8 cellular contexts compared by ENCODE assay signal in the genomic region with DNA sequence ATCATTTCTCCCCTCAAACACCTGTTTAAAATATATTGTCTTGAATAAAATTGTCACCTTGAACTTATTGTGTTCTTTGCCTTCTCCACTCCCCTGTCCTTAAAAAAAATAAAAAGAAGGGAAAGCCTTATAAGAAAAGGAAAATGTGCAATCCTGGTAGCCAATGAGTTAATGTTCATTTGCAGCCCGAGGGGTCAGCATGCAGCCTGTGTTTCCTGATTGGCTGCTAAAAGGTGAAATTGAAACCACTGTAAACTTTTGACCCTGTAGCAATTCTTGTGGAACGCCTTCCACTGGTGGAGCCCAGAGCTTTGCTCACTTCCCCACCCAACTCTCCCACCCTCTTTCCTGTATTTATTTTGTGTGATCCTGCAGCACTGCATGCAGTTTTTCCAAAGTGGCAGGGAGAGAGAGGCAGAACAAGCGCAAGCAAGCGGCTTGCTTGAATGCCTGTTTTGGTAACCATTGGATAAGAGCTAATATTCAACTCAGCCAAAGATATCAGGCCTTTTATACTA.
DNase-seq lines count a peak whose midpoint lies in the region; ATAC-seq and TF ChIP-seq lines count a peak whose summit lies in the region.

No MANE protein-coding gene starts in this region.

- ATAC-seq in GM18907 (IDR thresholded peaks at IDR 0.05; ENCODE audit: unreplicated experiment), result peak; percentile 68

- H3K27ac Mint-ChIP-seq in chondrocyte (ENCODE audit: unreplicated experiment), result peak overlapping the region; percentile 47

- TF ChIP-seq CTCF in BJ (IDR thresholded peaks at IDR 0.05; ENCODE audit: insufficient read depth, low read depth, low read length) (0 out of 2 replicates have a peak, but pooled peaks have one; percentile 6), chondrocyte (IDR thresholded peaks at IDR 0.05) (no peak)

- peaks cover 2% of the 10 kb centered on the region for H3K36me3 Mint-ChIP-seq in chondrocyte (ENCODE audit: low read depth)

- peaks cover 4% of the 10 kb centered on the region for H3K9me3 Mint-ChIP-seq in chondrocyte (ENCODE audit: low read depth)

- DNase-seq in BJ (ENCODE audit: low read depth), result peak; percentile 58
- DNase-seq in KBM-7, result peak; percentile 60
- peak; percentile 25 for DNase-seq in RKO (ENCODE audit: low spot score)
- no peak for DNase-seq in chondrocyte (ENCODE audit: low spot score)
- peak; percentile 97 for DNase-seq in left kidney (ENCODE audit: low read depth, low spot score)
- peak; percentile 79 for DNase-seq in stromal cell of bone marrow (ENCODE audit: low read depth)
- DNase-seq in activated CD4-positive, alpha-beta T cell treated with anti-CD3 and anti-CD28 coated beads for 48 hours, result no peak

- no peak overlapping the region for H3K4me3 ChIP-seq in BJ (ENCODE audit: low read depth, low read length)

- CTCF ChIA-PET in BJ (lab: Yijun Ruan, JAX), result interaction anchor here (0.6 to 1.4 kb wide), 4 partner anchors 9 to 192 kb away, joined by 3 to 4 read pairs (median 4); no protein-coding TSS in a partner anchor

- no peaks in the 10 kb centered on the region for H3K27me3 Mint-ChIP-seq in chondrocyte (ENCODE audit: low read depth)

- no peaks in the 10 kb centered on the region for H3K27me3 ChIP-seq in BJ (ENCODE audit: control insufficient read depth, insufficient read depth, low read length)

- in situ Hi-C loops in KBM-7 (cut with MboI; ENCODE audit: low pct_unique_long_range_greater_than_20kb, low sequenced_read_pairs), result no loop called here

- H3K36me3 ChIP-seq in BJ (ENCODE audit: control insufficient read depth, insufficient read depth, low read length), result no peaks in the 10 kb centered on the region

- H3K4me1 Mint-ChIP-seq in chondrocyte (ENCODE audit: low read depth), result peaks cover 38% of the 10 kb centered on the region

- H3K4me3 Mint-ChIP-seq in chondrocyte (ENCODE audit: unreplicated experiment), result peak overlapping the region; percentile 24

- POLR2A ChIA-PET in BJ (lab: Charles Lee), result interaction anchor here (0.7 to 1.0 kb wide), 2 partner anchors 75 to 131 kb away, joined by 3 to 4 read pairs; no protein-coding TSS in a partner anchor

Comparison
In these comparisons a context has a peak if more than half of its experiments do, and no peak if none do; other contexts are left out.
1. DNase-seq: peak in BJ (single experiment), KBM-7 (single experiment), RKO (single experiment), left kidney (single experiment) and stromal cell of bone marrow (single experiment); none in chondrocyte (single experiment) and activated CD4-positive, alpha-beta T cell treated with anti-CD3 and anti-CD28 coated beads for 48 hours (single experiment).